ENCODE assay signal across 10 cellular contexts in genomic region chr3:149553781-149554451, GRCh38.
DNase-seq lines count a peak whose midpoint lies in the region; TF ChIP-seq lines count a peak whose summit lies in the region.
"Had no signal": no experiment of that assay in that cellular context is flagged by ENCODE, and none has a peak within 500 bp of the region (broad histone marks: within the 10 kb centered on the region; RNA-seq: fewer than 3 reads in every experiment).

No MANE protein-coding gene starts in this region.

- H3K9me3 Mint-ChIP-seq in neural crest cell, result no peaks in the 10 kb centered on the region
- H3K9me3 Mint-ChIP-seq: activated B cell treated with CpG ODN at 0.5 μM for 24 hours had no signal

- peak overlapping the region; percentile 70 for H3K4me3 Mint-ChIP-seq in neural crest cell
- H3K4me3 Mint-ChIP-seq: activated B cell treated with CpG ODN at 0.5 μM for 24 hours had no signal

- peak overlapping the region; percentile 64 for H3K9ac ChIP-seq in SK-N-SH

- DNase-seq in SK-N-SH (peak; percentile 37), foreskin fibroblast (peak; percentile 78 to 88), neural crest cell (ENCODE audit: low read depth, low spot score) (no peak), NCI-H2196 treated with DMSO at 0.1 percent for 48 hours (lab: John Stamatoyannopoulos, UW; ENCODE audit: unreplicated experiment) (no peak), kidney glomerular epithelial cell (lab: John Stamatoyannopoulos, UW) (no peak)
- no peak for DNase-seq in activated T-cell treated with anti-CD3 and anti-CD28 coated beads, Interleukin-2, amount 50 U/mL, for 48 hours
- no peak for DNase-seq in stimulated activated naive CD4-positive, alpha-beta T cell (lab: John Stamatoyannopoulos, UW)
- DNase-seq: activated B cell treated with CpG ODN at 0.5 μM for 24 hours; central memory CD4-positive, alpha-beta T cell had no signal

- peak overlapping the region; percentile 69 for H3K4me2 ChIP-seq in SK-N-SH

- H3K4me1 Mint-ChIP-seq in neural crest cell, result peaks cover 66% of the 10 kb centered on the region
- H3K4me1 Mint-ChIP-seq: activated B cell treated with CpG ODN at 0.5 μM for 24 hours had no signal

- H3K4me3 ChIP-seq in ACC112 (ENCODE audit: low read depth, low read length), result peak overlapping the region; percentile 19; the same call in 1 of the 2 replicates
- H3K4me3 ChIP-seq in SK-N-SH (ENCODE audit: low read depth in 2 of 2, low read length in 1 of 2), result peak overlapping the region; percentile 17 to 18; a peak in 1 of 4 replicates
- peak overlapping the region in 1 of 2 donors; percentile 11 for H3K4me3 ChIP-seq in foreskin fibroblast (ENCODE audit: low read depth in 1 of 2, low read length in 2 of 2)

- peaks cover 2% of the 10 kb centered on the region for H3K36me3 Mint-ChIP-seq in neural crest cell (ENCODE audit: low read depth)

- H3K9me2 ChIP-seq in SK-N-SH, result no peaks in the 10 kb centered on the region

- H3K79me2 ChIP-seq in ACC112 (ENCODE audit: control insufficient read depth, insufficient read depth, low read length, unreplicated experiment) (peaks cover 24% of the 10 kb centered on the region), SK-N-SH (ENCODE audit: insufficient read depth) (peaks cover 67% of the 10 kb centered on the region)

- H3K36me3 ChIP-seq in ACC112 (ENCODE audit: insufficient read depth, low read length) (0 out of 2 replicates have a peak, but pooled peaks cover 4% of the 10 kb centered on the region), SK-N-SH (replicated peaks in 1 of 2; ENCODE audit: control insufficient read depth in 1 of 2, insufficient read depth in 2 of 2, low read length in 1 of 2) (peaks cover 0 to 5% of the 10 kb centered on the region in 2 experiments)

- no peaks in the 10 kb centered on the region for H3K9me3 ChIP-seq in SK-N-SH

- no peaks in the 10 kb centered on the region for H3K27me3 Mint-ChIP-seq in neural crest cell (ENCODE audit: low read depth)

- TF ChIP-seq RAD21 in SK-N-SH (IDR thresholded peaks at IDR 0.05; ENCODE audit: low read length), result no peak

- POLR2A ChIA-PET in SK-N-SH (lab: Yijun Ruan, JAX), result interaction anchor here (0.6 to 1.2 kb wide), 2 partner anchors 44 to 198 kb away, joined by 3 read pairs; partner anchors contain the start of gene COMMD2

- peaks cover 35% of the 10 kb centered on the region for H3F3A ChIP-seq in SK-N-SH (replicated peaks; ENCODE audit: insufficient read depth)

- H3K27ac Mint-ChIP-seq in neural crest cell (ENCODE audit: unreplicated experiment), result peak overlapping the region; percentile 80
- H3K27ac Mint-ChIP-seq: activated B cell treated with CpG ODN at 0.5 μM for 24 hours had no signal

- H4K20me1 ChIP-seq in SK-N-SH (ENCODE audit: insufficient read depth), result no peaks in the 10 kb centered on the region

- peak; percentile 67 to 74 for TF ChIP-seq EP300 in SK-N-SH (IDR thresholded peaks at IDR 0.05; ENCODE audit: borderline replicate concordance in 1 of 2, low read depth in 1 of 2, low read length in 1 of 2)

- H3K27me3 ChIP-seq in ACC112 (ENCODE audit: insufficient read depth, low read length), result no peaks in the 10 kb centered on the region
- no peaks in the 10 kb centered on the region for H3K27me3 ChIP-seq in SK-N-SH (ENCODE audit: insufficient read depth)

- CTCF ChIA-PET in SK-N-SH (lab: Yijun Ruan, JAX), result interaction anchor here (1.1 to 3.7 kb wide), 4 partner anchors 15 to 163 kb away, joined by 5 to 12 read pairs (median 6); no protein-coding TSS in a partner anchor

- peaks cover 43% of the 10 kb centered on the region for H3K4me1 ChIP-seq in ACC112 (ENCODE audit: control insufficient read depth, insufficient read depth, low read length, unreplicated experiment)
- peaks cover 24 to 49% of the 10 kb centered on the region in 2 experiments for H3K4me1 ChIP-seq in SK-N-SH (ENCODE audit: control insufficient read depth in 1 of 2, insufficient read depth in 2 of 2, low read depth in 1 of 2, low read length in 1 of 2)

- TF ChIP-seq CTCF in SK-N-SH (IDR thresholded peaks at IDR 0.05), result no peak
- TF ChIP-seq CTCF in foreskin fibroblast (IDR thresholded peaks at IDR 0.05; ENCODE audit: low read depth, low read length), result no peak
- TF ChIP-seq CTCF in neural crest cell (conservative IDR thresholded peaks at IDR 0.05), result no peak

- H2AFZ ChIP-seq in ACC112 (ENCODE audit: low read length, unreplicated experiment), result no peak overlapping the region
- H2AFZ ChIP-seq in SK-N-SH (ENCODE audit: low read depth), result peak overlapping the region; percentile 35

- 23% methylated on average over 13 of the region's 13 CpGs for WGBS in SK-N-SH (ENCODE audit: low lambda C conversion rate)

- H3K27ac ChIP-seq in ACC112 (ENCODE audit: low read depth, low read length) (peak overlapping the region; percentile 73), SK-N-SH (ENCODE audit: low read depth in 2 of 2, low read length in 1 of 2) (peak overlapping the region; percentile 92 to 95)

TF ChIP-seq in SK-N-SH, 30 proteins besides CTCF, POLR2A, EP300 and RAD21 (continues in another document):
- TF ChIP-seq SIN3A (IDR thresholded peaks at IDR 0.05; ENCODE audit: borderline replicate concordance, low read depth, low read length) (peak; percentile 56; the same call in 1 of the 2 replicates), ELF1 (IDR thresholded peaks at IDR 0.05) (no peak), TCF12 (IDR thresholded peaks at IDR 0.05) (peak; percentile 98), FOXJ3 (CRISPR knock-in tag; IDR thresholded peaks at IDR 0.05) (peak; percentile 40; the same call in 1 of the 2 replicates), RXRA (IDR thresholded peaks at IDR 0.05; ENCODE audit: borderline replicate concordance, low read depth) (peak; percentile 34; the same call in 1 of the 2 replicates), RCOR1 (IDR thresholded peaks at IDR 0.05; ENCODE audit: low read length) (peak; percentile 44; the same call in 1 of the 2 replicates), JUND (IDR thresholded peaks at IDR 0.05) (peak; percentile 35; the same call in 1 of the 2 replicates), FOXM1 (IDR thresholded peaks at IDR 0.05; ENCODE audit: low read depth) (peak; percentile 58; the same call in 1 of the 2 replicates), NFIC (IDR thresholded peaks at IDR 0.05; ENCODE audit: borderline replicate concordance) (peak; percentile 41; the same call in 1 of the 2 replicates), EZH2phosphoT487 (IDR thresholded peaks at IDR 0.05; ENCODE audit: borderline replicate concordance, low read depth) (no peak), YY1 (IDR thresholded peaks at IDR 0.05; ENCODE audit: low read depth) (no peak), ZBTB33 (IDR thresholded peaks at IDR 0.05; ENCODE audit: borderline replicate concordance, low read depth) (no peak), IRF3 (IDR thresholded peaks at IDR 0.05; ENCODE audit: low read depth, low read length) (no peak), CHD2 (IDR thresholded peaks at IDR 0.05; ENCODE audit: low read length, partially characterized antibody) (no peak), USF1 (IDR thresholded peaks at IDR 0.05; ENCODE audit: borderline replicate concordance, low read depth) (0 out of 2 replicates have a peak, but pooled peaks have one; percentile 23), MEF2A (IDR thresholded peaks at IDR 0.05; ENCODE audit: borderline replicate concordance, low read depth) (no peak), RFX5 (IDR thresholded peaks at IDR 0.05; ENCODE audit: low read length) (no peak), GATA2 (CRISPR knock-in tag; IDR thresholded peaks at IDR 0.05) (no peak), SMC3 (IDR thresholded peaks at IDR 0.05; ENCODE audit: low read depth, low read length) (no peak), FOSL2 (IDR thresholded peaks at IDR 0.05; ENCODE audit: borderline replicate concordance, low read depth) (peak; percentile 11; the same call in 1 of the 2 replicates), POLR2AphosphoS5 (IDR thresholded peaks at IDR 0.05; ENCODE audit: low read depth, low read length) (peak; percentile 59; the same call in 1 of the 2 replicates)
- TF ChIP-seq, protein P1, sequence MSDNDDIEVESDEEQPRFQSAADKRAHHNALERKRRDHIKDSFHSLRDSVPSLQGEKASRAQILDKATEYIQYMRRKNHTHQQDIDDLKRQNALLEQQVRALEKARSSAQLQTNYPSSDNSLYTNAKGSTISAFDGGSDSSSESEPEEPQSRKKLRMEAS (IDR thresholded peaks at IDR 0.05; ENCODE audit: low read depth), result peak; percentile 76

Comparison
In these comparisons a context has a peak if more than half of its experiments do, and no peak if none do; other contexts are left out.
1. DNase-seq: peak in SK-N-SH (single experiment) and foreskin fibroblast (2 of 2); none in neural crest cell (single experiment), activated T-cell treated with anti-CD3 and anti-CD28 coated beads, Interleukin-2, amount 50 U/mL, for 48 hours (0 of 2), NCI-H2196 treated with DMSO at 0.1 percent for 48 hours (single experiment), kidney glomerular epithelial cell (single experiment) and stimulated activated naive CD4-positive, alpha-beta T cell (0 of 6).